ENCODE assay signal across 25 cellular contexts in the genomic region with DNA sequence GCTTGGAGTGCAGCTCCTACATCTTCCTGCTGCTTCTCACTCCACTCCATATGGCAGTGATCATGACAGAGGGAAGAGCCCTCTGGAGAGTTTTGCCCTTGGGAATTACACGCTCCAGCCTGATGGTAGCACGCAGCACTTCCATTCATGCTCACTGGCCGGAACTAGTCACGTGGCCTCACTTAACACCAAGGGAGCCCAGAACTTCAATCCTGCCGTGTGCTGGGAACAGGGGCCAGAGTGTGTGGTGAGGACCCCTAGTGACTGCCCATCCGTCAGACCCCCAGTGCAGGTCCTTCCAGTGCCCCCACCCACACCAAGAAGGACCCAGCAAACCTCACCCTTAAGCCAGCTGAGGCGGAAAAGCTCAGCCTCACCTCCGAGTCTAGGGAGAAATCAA.
"Had no signal": no experiment of that assay in that cellular context is flagged by ENCODE, and none has a peak within 500 bp of the region (broad histone marks: within the 10 kb centered on the region; RNA-seq: fewer than 3 reads in every experiment).

No MANE protein-coding gene starts in this region.

- H3K27me3 ChIP-seq: esophagus muscularis mucosa, gastrocnemius medialis, right lobe of liver, testis had no signal

- DNase-seq: effector memory CD4-positive, alpha-beta T cell; gastrocnemius medialis; immature natural killer cell; left cardiac atrium; left ventricle myocardium inferior; lower lobe of right lung; natural killer cell; nucleus accumbens; retina; right lobe of liver; stimulated activated CD4-positive, alpha-beta T cell treated with anti-CD3 and anti-CD28 coated beads, Interleukin-2, amount 100 ng/mL, for 24 hours; stimulated activated CD4-positive, alpha-beta T cell treated with anti-CD3 and anti-CD28 coated beads, Interleukin-4, amount 100 ng/mL, for 4 hours; stimulated activated naive B cell treated with anti-CD40 and anti-IgM and Interleukin-4, amounts not matched to agents 10 μg/mL and 1 μg/mL and 100 μg/mL, for 72 hours; stimulated activated naive CD8-positive, alpha-beta T cell treated with anti-CD3 and anti-CD28 coated beads, Interleukin-15, amount 100 ng/mL, for 72 hours; testis; trophoblast cell had no signal

- H2AFZ ChIP-seq: parathyroid adenoma had no signal

- H3K27ac ChIP-seq: epithelial cell of prostate, esophagus muscularis mucosa, gastrocnemius medialis, left ventricle myocardium inferior, lower lobe of right lung, parathyroid adenoma, prostate gland, right lobe of liver, testis had no signal

- H3K4me3 Mint-ChIP-seq: immature natural killer cell; memory B cell; mesothelial cell of epicardium; natural killer cell; neural crest cell; stimulated activated naive B cell treated with anti-CD40 and anti-IgM and Interleukin-4, amounts not matched to agents 10 μg/mL and 1 μg/mL and 100 μg/mL, for 72 hours; stimulated activated naive CD8-positive, alpha-beta T cell treated with anti-CD3 and anti-CD28 coated beads, Interleukin-15, amount 100 ng/mL, for 72 hours had no signal

- H3K27me3 Mint-ChIP-seq: memory B cell; stimulated activated naive B cell treated with anti-CD40 and anti-IgM and Interleukin-4, amounts not matched to agents 10 μg/mL and 1 μg/mL and 100 μg/mL, for 72 hours; stimulated activated naive CD8-positive, alpha-beta T cell treated with anti-CD3 and anti-CD28 coated beads, Interleukin-15, amount 100 ng/mL, for 72 hours had no signal

- ATAC-seq: gastrocnemius medialis; left cardiac atrium; lower lobe of right lung; right lobe of liver; stimulated activated naive B cell treated with anti-CD40 and anti-IgM and Interleukin-4, amounts not matched to agents 10 μg/mL and 1 μg/mL and 100 μg/mL, for 72 hours; stimulated activated naive CD8-positive, alpha-beta T cell treated with anti-CD3 and anti-CD28 coated beads, Interleukin-15, amount 100 ng/mL, for 72 hours had no signal

- H3K4me3 ChIP-seq: esophagus muscularis mucosa, gastrocnemius medialis, left ventricle myocardium inferior, lower lobe of right lung, prostate gland, right lobe of liver, testis had no signal

- H3K27ac Mint-ChIP-seq: immature natural killer cell; memory B cell; mesothelial cell of epicardium; natural killer cell; stimulated activated naive B cell treated with anti-CD40 and anti-IgM and Interleukin-4, amounts not matched to agents 10 μg/mL and 1 μg/mL and 100 μg/mL, for 72 hours; stimulated activated naive CD8-positive, alpha-beta T cell treated with anti-CD3 and anti-CD28 coated beads, Interleukin-15, amount 100 ng/mL, for 72 hours had no signal

- H3K36me3 Mint-ChIP-seq: immature natural killer cell; memory B cell; mesothelial cell of epicardium; natural killer cell; stimulated activated naive B cell treated with anti-CD40 and anti-IgM and Interleukin-4, amounts not matched to agents 10 μg/mL and 1 μg/mL and 100 μg/mL, for 72 hours had no signal

- H3K9me3 Mint-ChIP-seq: immature natural killer cell, neural crest cell had no signal

- H3K4me1 ChIP-seq: esophagus muscularis mucosa, gastrocnemius medialis, left ventricle myocardium inferior, lower lobe of right lung, parathyroid adenoma, prostate gland, right lobe of liver, testis had no signal

- H3K9me3 ChIP-seq: esophagus muscularis mucosa, gastrocnemius medialis, lower lobe of right lung, prostate gland, right lobe of liver, testis had no signal

- H3K36me3 ChIP-seq: esophagus muscularis mucosa, gastrocnemius medialis, left ventricle myocardium inferior, lower lobe of right lung, prostate gland, right lobe of liver had no signal

- H3K4me1 Mint-ChIP-seq: immature natural killer cell; memory B cell; mesothelial cell of epicardium; natural killer cell; neural crest cell; stimulated activated naive B cell treated with anti-CD40 and anti-IgM and Interleukin-4, amounts not matched to agents 10 μg/mL and 1 μg/mL and 100 μg/mL, for 72 hours; stimulated activated naive CD8-positive, alpha-beta T cell treated with anti-CD3 and anti-CD28 coated beads, Interleukin-15, amount 100 ng/mL, for 72 hours had no signal

- FAIRE-seq: keratinocyte, urothelium cell line had no signal

- H3K79me2 ChIP-seq: parathyroid adenoma had no signal

- H3K9ac ChIP-seq: parathyroid adenoma had no signal
